19 cellular contexts compared by ENCODE assay signal in the genomic region with DNA sequence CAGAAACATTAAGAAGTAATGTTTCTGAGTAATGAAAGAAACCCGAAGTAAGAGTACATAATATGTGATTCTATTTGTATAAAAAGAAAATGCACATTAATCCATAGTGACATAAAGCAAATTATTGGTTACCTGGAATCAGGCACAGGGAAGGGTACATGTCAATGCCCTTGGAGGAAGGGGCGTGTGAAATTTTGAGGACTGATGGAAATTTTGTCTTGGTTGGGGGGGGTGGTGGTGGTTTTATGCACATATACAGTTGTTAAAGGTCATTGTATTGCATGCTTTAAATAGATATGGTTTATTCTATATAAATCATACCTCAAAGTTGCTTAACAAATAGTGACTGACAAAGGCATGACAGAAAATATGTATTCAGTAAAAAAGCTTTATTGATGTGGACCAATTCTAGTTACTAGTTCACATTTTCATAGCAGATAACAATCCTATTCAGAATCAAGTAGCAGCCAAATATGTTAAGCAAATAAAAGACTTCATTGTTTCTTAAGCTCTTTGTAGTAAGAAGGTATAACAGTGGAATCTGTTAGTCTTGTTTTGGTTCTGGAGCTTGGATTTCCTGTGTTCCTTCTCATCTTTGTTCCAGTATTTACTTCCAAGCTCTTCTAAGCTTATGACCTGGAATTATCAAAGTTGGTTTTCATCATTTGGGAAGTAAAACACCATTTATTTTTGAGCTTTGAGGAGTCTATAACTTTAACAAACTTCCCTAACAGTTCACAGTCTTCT. TPM values are rescaled to one million over a fixed set of nuclear protein-coding genes. Genes with fewer than 3 reads are reported as not detected.
DNase-seq lines count a peak whose midpoint lies in the region; ATAC-seq, FAIRE-seq and TF ChIP-seq lines count a peak whose summit lies in the region.
"Had no signal": no experiment of that assay in that cellular context is flagged by ENCODE, and none has a peak within 500 bp of the region (broad histone marks: within the 10 kb centered on the region; RNA-seq: fewer than 3 reads in every experiment).

No MANE protein-coding gene starts in this region.

- 0 out of 2 replicates have a peak, but pooled peaks have one; percentile 21 for TF ChIP-seq POLR2A in K562 (conservative IDR thresholded peaks at IDR 0.05)

- no peak overlapping the region for H3K4me3 ChIP-seq in HEK293 (ENCODE audit: low read depth, low read length)
- no peak overlapping the region for H3K4me3 ChIP-seq in K562

- 74% methylated on average over 2 of the region's 2 CpGs for WGBS in K562 (ENCODE audit: insufficient coverage, low coverage, missing lambda C conversion rate)

- no peak for TF ChIP-seq RAD21 in K562 (CRISPR knock-in tag; conservative IDR thresholded peaks at IDR 0.05 in 1 of 2, IDR thresholded peaks at IDR 0.05 in 1 of 2)

- no peak for TF ChIP-seq CTCF in HEK293 (tag by site-specific recombination; IDR thresholded peaks at IDR 0.05)
- TF ChIP-seq CTCF in K562 (IDR thresholded peaks at IDR 0.05 in 2 of 3, conservative IDR thresholded peaks at IDR 0.05 in 1 of 3; ENCODE audit: insufficient read depth in 2 of 3, low read depth in 1 of 3, low read length in 3 of 3): no peak

- no peak overlapping the region for H3K4me3 Mint-ChIP-seq in activated T-cell treated with anti-CD3 and anti-CD28 coated beads, Interleukin-2, amount 50 U/mL, for 72 hours

- H3K27me3 Mint-ChIP-seq in activated T-cell treated with anti-CD3 and anti-CD28 coated beads, Interleukin-2, amount 50 U/mL, for 72 hours (ENCODE audit: low read depth): no peaks in the 10 kb centered on the region

- FAIRE-seq in K562 (lab: Jason Lieb, UNC): no peak
- FAIRE-seq: H1 had no signal

- H3K36me3 Mint-ChIP-seq in activated T-cell treated with anti-CD3 and anti-CD28 coated beads, Interleukin-2, amount 50 U/mL, for 72 hours (ENCODE audit: insufficient read depth in 2 of 2): peaks cover 8 to 9% of the 10 kb centered on the region in 2 donors

- H4K20me1 ChIP-seq in K562 (replicated peaks; ENCODE audit: control insufficient read depth, insufficient read depth, low read length): no peaks in the 10 kb centered on the region

- CTCF ChIA-PET in HEK293 (lab: Yijun Ruan, JAX) (interaction anchor here (0.6 to 1.2 kb wide), 4 partner anchors 8 to 233 kb away, joined by 3 to 4 read pairs (median 3); no protein-coding TSS in a partner anchor), K562 (lab: Yijun Ruan, JAX; ENCODE audit: low intra/inter-chr PET ratio) (no interaction called here)

- H3K9ac ChIP-seq in K562 (ENCODE audit: insufficient read depth in 1 of 2, low read depth in 2 of 2, low read length in 2 of 2): peak overlapping the region in 1 of 2 experiments; percentile 65; a peak in 1 of 4 replicates

- DNase-seq in activated T-cell treated with anti-CD3 and anti-CD28 coated beads, Interleukin-2, amount 50 U/mL, for 72 hours: no peak
- no peak for DNase-seq in activated T-cell treated with anti-CD3 and anti-CD28 coated beads, Interleukin-2, amount 50 U/mL, for 48 hours
- DNase-seq in K562 (ENCODE audit: extremely low read depth in 1 of 4, low spot score in 3 of 4) (no peak), pons (ENCODE audit: low spot score) (peak; percentile 42), AG20443 (ENCODE audit: low spot score) (no peak), NCI-H446 (lab: John Stamatoyannopoulos, UW) (no peak)
- DNase-seq: C1 segment of cervical spinal cord; DMS 273 treated with DMSO at 0.1 percent for 48 hours; GDM1; Kasumi-1; NCI-H1436; NCI-H2029; NCI-H2171; NCI-H446 treated with DMSO at 0.1 percent for 48 hours; NK-92 treated with Interleukin-12 subunit alpha and Interleukin-12 subunit beta, amount 100 ng/mL, for 24 hours; SIG-M5 had no signal

- BruUV-seq in K562 (replicated peaks; lab: Mats Ljungman, UMichigan): no TSS peak

- ATAC-seq in activated T-cell treated with anti-CD3 and anti-CD28 coated beads, Interleukin-2, amount 50 U/mL, for 72 hours (replicated peaks in 1 of 2): no peak
- no peak for ATAC-seq in K562
- no peak for ATAC-seq in GM21825 (IDR thresholded peaks at IDR 0.05; ENCODE audit: unreplicated experiment)

- no peak overlapping the region for H2AFZ ChIP-seq in K562 (ENCODE audit: low read depth, low read length)

- H3K79me2 ChIP-seq in K562 (ENCODE audit: control insufficient read depth, insufficient read depth, low read length): peaks cover 100% of the 10 kb centered on the region

- intact Hi-C loops in K562 (cut with micrococcal nuclease): no loop called here

- H3K36me3 ChIP-seq in HEK293 (ENCODE audit: control insufficient read depth in 2 of 2, insufficient read depth in 1 of 2, low read length in 2 of 2) (peaks cover 0 to 3% of the 10 kb centered on the region in 2 experiments; a peak in 1 of 3 replicates), K562 (ENCODE audit: control insufficient read depth, insufficient read depth, low read length) (peaks cover 39% of the 10 kb centered on the region)

- in situ Hi-C loops in K562 (cut with MboI): no loop called here

- peaks cover 64% of the 10 kb centered on the region for H3K4me1 Mint-ChIP-seq in activated T-cell treated with anti-CD3 and anti-CD28 coated beads, Interleukin-2, amount 50 U/mL, for 72 hours (ENCODE audit: low read depth)

- POLR2A ChIA-PET in HEK293 (lab: Yijun Ruan, JAX) (interaction anchor here (1.4 kb wide), 1 partner anchor 14 kb away, joined by 7 read pairs; no protein-coding TSS in a partner anchor), K562 (lab: Yijun Ruan, JAX) (interaction anchor here (0.9 to 11.6 kb wide), 6 partner anchors 13 to 115 kb away, joined by 3 to 220 read pairs (median 4); partner anchors contain the start of gene BACH1)

- H3K9me3 ChIP-seq in HEK293 (ENCODE audit: control insufficient read depth, insufficient read depth, low read depth, low read length): no peaks in the 10 kb centered on the region
- peaks cover 5% of the 10 kb centered on the region; the same call in 1 of the 2 replicates for H3K9me3 ChIP-seq in K562 (replicated peaks; ENCODE audit: control insufficient read depth, insufficient read depth, low read depth, low read length)

- H3K27ac Mint-ChIP-seq in activated T-cell treated with anti-CD3 and anti-CD28 coated beads, Interleukin-2, amount 50 U/mL, for 72 hours: peak overlapping the region; percentile 50

- peaks cover 4% of the 10 kb centered on the region for H3K9me1 ChIP-seq in K562 (ENCODE audit: control insufficient read depth, insufficient read depth, low read length)

- H3K27ac ChIP-seq in HEK293 (ENCODE audit: extremely low read depth, low read depth, low read length): no peak overlapping the region
- peak overlapping the region; percentile 34; the same call in 2 of the 3 replicates for H3K27ac ChIP-seq in K562 (ENCODE audit: extremely low read depth, low read depth, low read length)

- peaks cover 4% of the 10 kb centered on the region for H3K4me1 ChIP-seq in HEK293 (ENCODE audit: control insufficient read depth, insufficient read depth, low read length)
- peaks cover 8 to 75% of the 10 kb centered on the region in 2 experiments; a peak in 4 of 5 replicates for H3K4me1 ChIP-seq in K562 (replicated peaks in 1 of 2; ENCODE audit: control insufficient read depth in 2 of 2, insufficient read depth in 2 of 2, low read length in 2 of 2)

- H3K27me3 ChIP-seq in K562 (ENCODE audit: control insufficient read depth in 2 of 2, insufficient read depth in 2 of 2, low read length in 2 of 2): no peaks in the 10 kb centered on the region

- no peak for TF ChIP-seq EP300 in K562 (IDR thresholded peaks at IDR 0.05; ENCODE audit: low read length)

- H3K4me2 ChIP-seq in K562 (ENCODE audit: insufficient read depth, low read length): 0 out of 2 replicates have a peak overlapping the region, but pooled peaks have one; percentile 13

- peaks cover 0 to 4% of the 10 kb centered on the region in 2 donors for H3K9me3 Mint-ChIP-seq in activated T-cell treated with anti-CD3 and anti-CD28 coated beads, Interleukin-2, amount 50 U/mL, for 72 hours

TF ChIP-seq in HEK293, 187 proteins besides CTCF, POLR2A, EP300 and RAD21 (continues in another document):
- peak; percentile 37; the same call in 1 of the 2 replicates for TF ChIP-seq ZNF600 (tag by site-specific recombination; IDR thresholded peaks at IDR 0.05)

TF ChIP-seq in K562, 482 proteins besides CTCF, POLR2A, EP300 and RAD21 (continues in another document):
- no peak for TF ChIP-seq RHOXF2B (CRISPR knock-in tag; conservative IDR thresholded peaks at IDR 0.05)
- 0 out of 2 replicates have a peak, but pooled peaks have one; percentile 16 for TF ChIP-seq ELF1 (tag; IDR thresholded peaks at IDR 0.05)

RNA-seq across cellular contexts. Expression of gene BACH1, which starts 15.1 kb away (rescaled TPM):
- total RNA-seq in activated T-cell treated with anti-CD3 and anti-CD28 coated beads, Interleukin-2, amount 50 U/mL, for 72 hours: 10 to 100 TPM; 31.3 to 44.3 TPM
- total RNA-seq in K562 (2011; cell fraction: chromatin; rRNA removed; ENCODE audit: low replicate concordance): 67.5 and 174 TPM in 2 replicates
- total RNA-seq in K562 (2011; cell fraction: nucleolus; rRNA removed): 37.7 and 46.3 TPM in 2 replicates
- total RNA-seq in K562 (2011; cell fraction: nucleoplasm; rRNA removed): 49.6 and 62.1 TPM in 2 replicates
- 23.6 and 24.6 TPM in 2 replicates for total RNA-seq in K562 (2014; rRNA removed)
- 51.7 and 57.7 TPM in 2 replicates for total RNA-seq in K562 (2014; rRNA removed; fragmentation: Illumina TruSeq; extraction: Trizol)
- total RNA-seq in K562 (2015; rRNA removed; fragmentation: Illumina TruSeq; extraction: Trizol): 33.4 and 36.7 TPM in 2 replicates
- 53.6 and 58.5 TPM in 2 replicates for total RNA-seq in K562 (2021)
- 33.3 and 41.2 TPM in 2 replicates for polyA plus RNA-seq in K562 (2011; rRNA removed)
- polyA plus RNA-seq in K562 (2011; cell fraction: cytosol; rRNA removed): 10.2 and 19.7 TPM in 2 replicates
- polyA plus RNA-seq in K562 (2011; cell fraction: nucleus; rRNA removed): 24.4 and 26.5 TPM in 2 replicates
- polyA plus RNA-seq in K562 (2012): 23.8 and 26.4 TPM in 2 replicates
- 23.3 and 28.6 TPM in 2 replicates for polyA plus RNA-seq in K562 (2014; fragmentation: Illumina TruSeq; extraction: Trizol)
- polyA plus RNA-seq in K562 (2014; fragmentation: Nextera tagmentation; extraction: Ambion mirVana): 10 to 100 TPM; 10.6 to 12.6 TPM
- 14.6 and 15.9 TPM in 2 replicates for polyA plus RNA-seq in K562 (2014; rRNA removed)
- 266 and 267 TPM in 2 replicates for polyA minus RNA-seq in K562 (2011; rRNA and poly(A)+ RNA removed)
- 47.3 and 68.3 TPM in 2 replicates for polyA minus RNA-seq in K562 (2011; cell fraction: cytosol; rRNA and poly(A)+ RNA removed)
- polyA minus RNA-seq in K562 (2011; cell fraction: nucleus; rRNA and poly(A)+ RNA removed): 42.0 and 79.6 TPM in 2 replicates
